In the genomic region with DNA sequence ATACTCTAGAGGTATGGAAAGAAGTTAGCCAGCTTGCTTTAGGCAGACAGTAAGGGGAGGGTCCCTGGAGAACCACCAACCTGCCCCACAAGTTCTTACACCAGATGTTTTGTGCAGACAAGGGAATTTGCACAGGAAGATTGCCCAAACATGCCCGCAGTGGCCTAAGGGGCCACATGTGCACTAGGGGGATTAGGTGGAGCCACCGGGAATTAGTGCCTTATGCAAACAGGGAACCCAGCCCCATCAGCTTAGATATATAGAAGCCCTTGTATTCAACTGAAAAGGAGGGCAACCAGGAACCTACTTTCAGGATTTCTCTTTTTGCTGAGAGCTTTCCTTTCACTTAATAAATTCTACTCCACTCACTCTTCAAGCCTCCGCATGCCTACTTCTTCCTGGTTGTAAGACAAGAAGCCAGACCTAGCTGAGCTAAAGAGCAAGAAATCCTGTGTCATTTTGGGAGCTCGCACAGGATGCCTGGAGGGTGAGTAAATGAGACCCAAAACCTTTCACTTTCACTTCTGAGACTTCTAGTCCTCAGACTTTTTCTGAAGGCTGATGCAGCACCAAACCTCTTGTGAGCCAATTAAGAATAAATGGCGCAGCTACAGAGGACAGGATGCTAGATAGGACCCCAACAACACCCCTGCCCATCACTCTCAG, we compare ENCODE assay signal across 11 cellular contexts.
DNase-seq lines count a peak whose midpoint lies in the region; ATAC-seq lines count a peak whose summit lies in the region.
"Had no signal": no experiment of that assay in that cellular context is flagged by ENCODE, and none has a peak within 500 bp of the region (broad histone marks: within the 10 kb centered on the region; RNA-seq: fewer than 3 reads in every experiment).

No MANE protein-coding gene starts in this region.

- H3K79me2 ChIP-seq in GM23248 (ENCODE audit: insufficient read depth): no peaks in the 10 kb centered on the region

- H3K4me2 ChIP-seq in GM23248 (ENCODE audit: unreplicated experiment): no peak overlapping the region
- H3K4me2 ChIP-seq: A549 had no signal

- H4K20me1 ChIP-seq in GM23248 (ENCODE audit: insufficient read depth): no peaks in the 10 kb centered on the region

- H3K9me2 ChIP-seq in GM23248 (ENCODE audit: insufficient read depth): no peaks in the 10 kb centered on the region

- no peaks in the 10 kb centered on the region for H3F3A ChIP-seq in GM23248 (ENCODE audit: insufficient read depth)

- no peak overlapping the region for H3K9ac ChIP-seq in GM23248

- no peaks in the 10 kb centered on the region for H3K36me3 ChIP-seq in GM23248 (ENCODE audit: low read depth)

- no peaks in the 10 kb centered on the region for H3K4me1 ChIP-seq in GM23248 (ENCODE audit: insufficient read depth)
- H3K4me1 ChIP-seq: A549 had no signal

- H3K27me3 ChIP-seq in GM23248 (replicated peaks; ENCODE audit: insufficient read depth): no peaks in the 10 kb centered on the region

- H3K9me3 ChIP-seq in GM23248 (ENCODE audit: low read depth): no peaks in the 10 kb centered on the region
- H3K9me3 ChIP-seq: A549 had no signal

- in situ Hi-C loops in GM23248 (cut with MboI): no loop called here

- no peak overlapping the region for H3K27ac ChIP-seq in GM23248
- H3K27ac ChIP-seq: A549 had no signal

- no peak overlapping the region for H2AFZ ChIP-seq in GM23248

- peak; percentile 63 for ATAC-seq in HG03571 (IDR thresholded peaks at IDR 0.05; ENCODE audit: unreplicated experiment)
- ATAC-seq: A549 had no signal

- 35 to 37% methylated on average over 5 of the region's 5 CpGs for WGBS in GM23248 (ENCODE audit: low coverage in 1 of 2, low lambda C conversion rate in 2 of 2, missing lambda C conversion rate in 2 of 2), 2 experiments

- H3K4me3 ChIP-seq in GM23248: no peak overlapping the region
- H3K4me3 ChIP-seq: A549 had no signal

- DNase-seq in NCI-H82 (lab: John Stamatoyannopoulos, UW): peak; percentile 45
- DNase-seq in NCI-H82 treated with DMSO at 0.1 percent for 48 hours (lab: John Stamatoyannopoulos, UW; ENCODE audit: unreplicated experiment): no peak
- peak; percentile 10 for DNase-seq in GM23248
- peak; percentile 39 for DNase-seq in kidney tubule cell (ENCODE audit: low spot score)
- no peak for DNase-seq in middle frontal gyrus (ENCODE audit: extremely low spot score, low spot score)
- DNase-seq in activated naive CD4-positive, alpha-beta T cell treated with anti-CD3 and anti-CD28 coated beads, Interleukin-2, amount 50 U/mL, for 16 hours: no peak
- DNase-seq in stimulated activated naive CD4-positive, alpha-beta T cell (lab: John Stamatoyannopoulos, UW): no peak
- DNase-seq: MV-4-11, SHP77 had no signal

Comparison
In these comparisons a context has a peak if more than half of its experiments do, and no peak if none do; other contexts are left out.
1. DNase-seq: peak in NCI-H82 (single experiment), GM23248 (single experiment) and kidney tubule cell (single experiment); none in NCI-H82 treated with DMSO at 0.1 percent for 48 hours (single experiment), middle frontal gyrus (single experiment), activated naive CD4-positive, alpha-beta T cell treated with anti-CD3 and anti-CD28 coated beads, Interleukin-2, amount 50 U/mL, for 16 hours (single experiment) and stimulated activated naive CD4-positive, alpha-beta T cell (0 of 6).